35 cellular contexts compared by ENCODE assay signal in the genomic region with DNA sequence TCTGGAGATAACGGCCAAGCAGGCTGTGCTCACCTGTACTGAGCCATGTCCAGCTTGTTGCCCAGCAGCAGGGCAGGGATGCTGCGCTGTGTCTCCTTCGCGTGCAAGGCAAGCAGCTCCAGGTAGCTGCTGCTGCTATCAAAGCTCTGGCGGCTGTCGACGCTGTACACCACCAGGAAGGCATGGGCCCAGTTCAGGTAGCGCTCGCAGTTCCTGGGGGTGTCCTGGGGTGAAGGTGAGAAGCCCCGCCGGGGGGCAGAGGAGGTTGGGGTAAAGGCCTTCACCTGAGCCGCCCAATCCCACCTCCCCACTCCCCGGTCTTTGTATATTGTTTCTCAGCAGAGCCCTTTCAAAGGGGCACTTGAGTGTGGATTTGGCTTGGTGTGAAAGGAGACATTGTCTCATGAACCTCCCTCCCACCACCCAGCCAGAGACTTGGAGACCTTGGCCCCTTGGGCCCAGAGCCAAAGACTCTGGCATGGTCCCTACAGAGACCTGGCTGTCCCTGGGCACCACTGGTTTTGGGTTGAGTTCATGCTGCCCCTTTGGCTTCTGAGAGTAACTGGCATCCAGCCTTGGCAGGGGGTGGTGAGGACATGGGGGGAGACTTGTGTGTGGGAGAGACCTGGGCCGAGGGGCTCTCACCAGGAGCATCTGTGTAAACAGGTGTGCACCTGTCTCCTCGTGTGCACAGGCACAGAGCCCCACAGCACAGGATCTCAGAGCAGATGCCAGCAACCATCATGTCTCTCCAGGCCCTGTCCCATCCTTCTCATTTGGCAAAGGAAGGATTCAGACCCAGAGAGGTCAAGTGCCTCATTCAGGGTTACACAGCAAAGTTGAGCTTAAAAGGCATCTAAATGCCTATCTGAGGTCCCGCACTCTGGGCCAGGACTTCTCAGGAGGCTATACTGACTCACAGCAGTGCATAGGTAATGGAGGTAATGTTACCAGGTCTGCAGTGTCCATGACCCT. TPM values are rescaled to one million over a fixed set of nuclear protein-coding genes. Genes with fewer than 3 reads are reported as not detected.
DNase-seq lines count a peak whose midpoint lies in the region; ATAC-seq and TF ChIP-seq lines count a peak whose summit lies in the region.
"Had no signal": no experiment of that assay in that cellular context is flagged by ENCODE, and none has a peak within 500 bp of the region (broad histone marks: within the 10 kb centered on the region; RNA-seq: fewer than 3 reads in every experiment).

No MANE protein-coding gene starts in this region.

- no peak overlapping the region for H3K4me3 ChIP-seq in upper lobe of left lung
- H3K4me3 ChIP-seq: breast epithelium, colonic mucosa, heart right ventricle, K562, SJCRH30, upper lobe of right lung had no signal

- H3K36me3 ChIP-seq in upper lobe of left lung: peaks cover 0 to 6% (median 1%) of the 10 kb centered on the region in 4 donors
- H3K36me3 ChIP-seq: breast epithelium, colonic mucosa, SJCRH30 had no signal

- 75 to 89% methylated on average over 11 to 16 of the region's 16 CpGs for WGBS in upper lobe of left lung, 2 donors

- ATAC-seq in upper lobe of left lung (ENCODE audit: low FRiP score in 2 of 2): no peak
- ATAC-seq in GM21447 (IDR thresholded peaks at IDR 0.05; ENCODE audit: unreplicated experiment): no peak
- no peak for ATAC-seq in GM18907 (IDR thresholded peaks at IDR 0.05; ENCODE audit: unreplicated experiment)
- ATAC-seq: heart right ventricle, K562, upper lobe of right lung had no signal

- H3K4me1 ChIP-seq in upper lobe of left lung: peaks cover 3 to 13% (median 7%) of the 10 kb centered on the region in 4 donors
- H3K4me1 ChIP-seq: breast epithelium had no signal

- no peak for TF ChIP-seq EP300 in upper lobe of left lung (IDR thresholded peaks at IDR 0.05)

- H3K9me3 ChIP-seq in upper lobe of left lung: no peaks in the 10 kb centered on the region
- H3K9me3 ChIP-seq: breast epithelium, colonic mucosa, heart right ventricle, SJCRH30, upper lobe of right lung had no signal

- TF ChIP-seq CTCF in nephron progenitor cell (IDR thresholded peaks at IDR 0.05): no peak
- TF ChIP-seq CTCF in upper lobe of left lung (IDR thresholded peaks at IDR 0.05): no peak

- TF ChIP-seq POLR2A in upper lobe of left lung (IDR thresholded peaks at IDR 0.05): no peak

- peak; percentile 4 for DNase-seq in NCI-H146 (lab: John Stamatoyannopoulos, UW)
- no peak for DNase-seq in NCI-H146 treated with DMSO at 0.1 percent for 48 hours (lab: John Stamatoyannopoulos, UW; ENCODE audit: unreplicated experiment)
- peak in 20 of 61 donors; percentile 9 to 78 (median 34) for DNase-seq in caudate nucleus (lab: John Stamatoyannopoulos, UW)
- no peak for DNase-seq in nephron progenitor cell
- peak in 1 of 2 donors; percentile 32 for DNase-seq in upper lobe of left lung
- no peak for DNase-seq in NCI-H526 treated with DMSO at 0.1 percent for 48 hours (lab: John Stamatoyannopoulos, UW)
- DNase-seq: 8988T; activated CD4-positive, alpha-beta T cell treated with anti-CD3 and anti-CD28 coated beads, Interleukin-2, amount 50 U/mL, for 48 hours; activated naive CD4-positive, alpha-beta T cell treated with anti-CD3 and anti-CD28 coated beads, Interleukin-2, amount 10 ng/mL, durations not matched to agents 7 days and 5 days; CD4-positive, alpha-beta memory T cell; colonic mucosa; DMS153; effector memory CD4-positive, alpha-beta T cell; heart right ventricle; kidney glomerular epithelial cell; NCI-H1092 treated with DMSO at 0.1 percent for 48 hours; NCI-H2029; NCI-H69; SJCRH30; small intestine; T-helper 1 cell; upper lobe of right lung had no signal

- H3K27me3 Mint-ChIP-seq in nephron progenitor cell (ENCODE audit: low read depth, poor library complexity): peaks cover 3% of the 10 kb centered on the region
- H3K27me3 Mint-ChIP-seq: stimulated activated naive CD8-positive, alpha-beta T cell treated with anti-CD3 and anti-CD28 coated beads, Interleukin-15, Interleukin-2, amounts not matched to agents 100 ng/mL and 50 ng/mL, for 24 hours had no signal

- no peaks in the 10 kb centered on the region for H3K27me3 ChIP-seq in upper lobe of left lung
- H3K27me3 ChIP-seq: breast epithelium, colonic mucosa, heart right ventricle, SJCRH30, upper lobe of right lung had no signal

- no peak overlapping the region for H3K4me3 Mint-ChIP-seq in nephron progenitor cell
- H3K4me3 Mint-ChIP-seq: activated naive CD4-positive, alpha-beta T cell treated with anti-CD3 and anti-CD28 coated beads, Interleukin-2, amount 10 ng/mL, durations not matched to agents 7 days and 5 days; CD4-positive, alpha-beta memory T cell; stimulated activated naive CD8-positive, alpha-beta T cell treated with anti-CD3 and anti-CD28 coated beads, Interleukin-15, Interleukin-2, amounts not matched to agents 100 ng/mL and 50 ng/mL, for 24 hours had no signal

- H3K36me3 Mint-ChIP-seq in nephron progenitor cell (ENCODE audit: low read depth): peaks cover 46% of the 10 kb centered on the region
- H3K36me3 Mint-ChIP-seq: activated naive CD4-positive, alpha-beta T cell treated with anti-CD3 and anti-CD28 coated beads, Interleukin-2, amount 10 ng/mL, durations not matched to agents 7 days and 5 days; CD4-positive, alpha-beta memory T cell had no signal

- no peaks in the 10 kb centered on the region for H3K9me3 Mint-ChIP-seq in nephron progenitor cell
- H3K9me3 Mint-ChIP-seq: activated naive CD4-positive, alpha-beta T cell treated with anti-CD3 and anti-CD28 coated beads, Interleukin-2, amount 10 ng/mL, durations not matched to agents 7 days and 5 days; stimulated activated naive CD8-positive, alpha-beta T cell treated with anti-CD3 and anti-CD28 coated beads, Interleukin-15, Interleukin-2, amounts not matched to agents 100 ng/mL and 50 ng/mL, for 24 hours had no signal

- peak overlapping the region; percentile 22 for H3K27ac Mint-ChIP-seq in nephron progenitor cell
- H3K27ac Mint-ChIP-seq: CD4-positive, alpha-beta memory T cell; stimulated activated naive CD8-positive, alpha-beta T cell treated with anti-CD3 and anti-CD28 coated beads, Interleukin-15, Interleukin-2, amounts not matched to agents 100 ng/mL and 50 ng/mL, for 24 hours had no signal

- H3K27ac ChIP-seq in caudate nucleus (ENCODE audit: low read depth, low read length) (peak overlapping the region; percentile 44), upper lobe of left lung (peak overlapping the region in 3 of 4 donors; percentile 47 to 64 (median 62))
- H3K27ac ChIP-seq: colonic mucosa, SJCRH30, upper lobe of right lung had no signal

- peaks cover 55% of the 10 kb centered on the region for H3K4me1 Mint-ChIP-seq in nephron progenitor cell
- H3K4me1 Mint-ChIP-seq: CD4-positive, alpha-beta memory T cell had no signal

RNA-seq across cellular contexts. Expression of a gene that starts 9.1 kb away (rescaled TPM):
- 10 to 100 TPM; 12.8 to 49.9 (median 24.9) TPM for total RNA-seq in upper lobe of left lung
- total RNA-seq: CD4-positive, alpha-beta memory T cell; epithelial cell of proximal tubule; G401; HT-29; K562; M059J; SJCRH30 had no signal

RNA-seq across cellular contexts. Expression of a gene that starts 13.5 kb away (rescaled TPM):
- total RNA-seq in upper lobe of left lung: 1 to 10 TPM in 3 of 6 donors, under 1 TPM in 1, not detected in 2; 0.69 to 6.6 (median 4.4) TPM
- total RNA-seq: breast epithelium; CD4-positive, alpha-beta memory T cell; epithelial cell of proximal tubule; fibroblast of villous mesenchyme; G401; H4; heart right ventricle; K562; M059J; mesenteric fat pad; omental fat pad had no signal

RNA-seq across cellular contexts. Expression of a gene that starts 17.9 kb away (rescaled TPM):
- not detected for total RNA-seq in upper lobe of left lung
- total RNA-seq: CD4-positive, alpha-beta memory T cell; colonic mucosa; epithelial cell of proximal tubule; fibroblast of villous mesenchyme; G401; H4; HT-29; M059J; mesenteric fat pad; omental fat pad; upper lobe of right lung had no signal

RNA-seq across cellular contexts. Expression of a gene that starts 29.2 kb away (rescaled TPM):
- 10 to 100 TPM; 15.8 to 35.6 (median 25.5) TPM for total RNA-seq in upper lobe of left lung

RNA-seq across cellular contexts. Expression of a gene that starts 56.3 kb away (rescaled TPM):
- total RNA-seq in upper lobe of left lung: 10 to 100 TPM in 1 of 6 donors, 1 to 10 TPM in 5; 3.3 to 10.5 (median 4.8) TPM
